Comparison of ENCODE assay signal across 1 cellular context in genomic region chr14:88727057-88727456, GRCh38.
A peak's percentile ranks its signal among the peaks of the same experiment; 100 is the strongest.
TF ChIP-seq lines count a peak whose summit lies in the region.

No MANE protein-coding gene starts in this region.

TF ChIP-seq in K562, 482 proteins besides CTCF, POLR2A, EP300 and RAD21 (continued from another document):
- TF ChIP-seq FOXA3 (CRISPR knock-in tag; conservative IDR thresholded peaks at IDR 0.05 in 1 of 2, IDR thresholded peaks at IDR 0.05 in 1 of 2) (peak in 1 of 2 experiments; percentile 62; a peak in 2 of 4 replicates), DNMT1 (IDR thresholded peaks at IDR 0.05) (no peak)
